9 cellular contexts compared by ENCODE assay signal in genomic region chr10:3666525-3667302, GRCh38.
DNase-seq lines count a peak whose midpoint lies in the region; ATAC-seq and TF ChIP-seq lines count a peak whose summit lies in the region.
"Had no signal": no experiment of that assay in that cellular context is flagged by ENCODE, and none has a peak within 500 bp of the region (broad histone marks: within the 10 kb centered on the region; RNA-seq: fewer than 3 reads in every experiment).

No MANE protein-coding gene starts in this region.

- POLR2A ChIA-PET in CD4-positive, alpha-beta T cell (lab: Charles Lee): interaction anchor here (0.7 to 2.0 kb wide), 5 partner anchors 10 to 144 kb away, joined by 3 to 13 read pairs (median 4); partner anchors contain the start of gene KLF6

- peak in 8 of 10 experiments; percentile 9 to 43 (median 20) for DNase-seq in CD4-positive, alpha-beta T cell
- peak in 2 of 3 donors; percentile 37 to 68 for DNase-seq in Peyer's patch
- DNase-seq in activated effector memory CD4-positive, alpha-beta T cell treated with Interleukin-2 at 50 U/mL for 16 hours: peak; percentile 25
- no peak for DNase-seq in mucosa of gallbladder (ENCODE audit: low spot score)
- no peak for DNase-seq in NCI-H524 treated with DMSO at 0.1 percent for 48 hours (lab: John Stamatoyannopoulos, UW)

- no peak overlapping the region for H3K4me3 ChIP-seq in Peyer's patch
- peak overlapping the region; percentile 65 to 82 for H3K4me3 ChIP-seq in neutrophil (ENCODE audit: low read depth in 1 of 2, low read length in 1 of 2)

- TF ChIP-seq CTCF in CD4-positive, alpha-beta T cell (IDR thresholded peaks at IDR 0.05): no peak
- no peak for TF ChIP-seq CTCF in Peyer's patch (IDR thresholded peaks at IDR 0.05)
- TF ChIP-seq CTCF in neutrophil (IDR thresholded peaks at IDR 0.05): no peak

- H3K27me3 Mint-ChIP-seq in CD4-positive, alpha-beta T cell: no peaks in the 10 kb centered on the region

- no peaks in the 10 kb centered on the region for H3K9me3 Mint-ChIP-seq in CD4-positive, alpha-beta T cell

- no peaks in the 10 kb centered on the region for H3K36me3 Mint-ChIP-seq in CD4-positive, alpha-beta T cell (ENCODE audit: low read depth)

- intact Hi-C loops in CD4-positive, alpha-beta T cell (cut with DNase I, micrococcal nuclease): loop anchor here (5.0 kb wide), 2 partner anchors 111 to 211 kb away; no protein-coding TSS in a partner anchor

- no peaks in the 10 kb centered on the region for H3K27me3 ChIP-seq in CD4-positive, alpha-beta T cell (ENCODE audit: control insufficient read depth, insufficient read depth, low read length)
- no peaks in the 10 kb centered on the region for H3K27me3 ChIP-seq in Peyer's patch
- H3K27me3 ChIP-seq in neutrophil: no peaks in the 10 kb centered on the region

- peaks cover 44% of the 10 kb centered on the region for H3K4me1 Mint-ChIP-seq in CD4-positive, alpha-beta T cell (ENCODE audit: low read depth)

- peak overlapping the region; percentile 93 for H3K27ac Mint-ChIP-seq in CD4-positive, alpha-beta T cell

- H3K36me3 ChIP-seq in Peyer's patch: no peaks in the 10 kb centered on the region
- no peaks in the 10 kb centered on the region for H3K36me3 ChIP-seq in neutrophil

- no peak for TF ChIP-seq POLR2A in Peyer's patch (IDR thresholded peaks at IDR 0.05)

- peak overlapping the region; percentile 83 for H3K4me3 Mint-ChIP-seq in CD4-positive, alpha-beta T cell

- H3K27ac ChIP-seq in CD4-positive, alpha-beta T cell (ENCODE audit: low read depth, low read length): no peak overlapping the region
- H3K27ac ChIP-seq in Peyer's patch: no peak overlapping the region
- H3K27ac ChIP-seq in neutrophil: peak overlapping the region; percentile 97

- H3K4me1 ChIP-seq in Peyer's patch: peaks cover 0 to 10% (median 2%) of the 10 kb centered on the region in 4 donors
- H3K4me1 ChIP-seq in neutrophil (ENCODE audit: control insufficient read depth in 1 of 2, insufficient read depth in 1 of 2, low read depth in 1 of 2, low read length in 1 of 2): peaks cover 74% of the 10 kb centered on the region in 2 experiments

- peak; percentile 32 for ATAC-seq in CD4-positive, alpha-beta T cell (ENCODE audit: poor library complexity)
- ATAC-seq in GM21423 (IDR thresholded peaks at IDR 0.05; ENCODE audit: unreplicated experiment): no peak
- ATAC-seq in GM21526 (IDR thresholded peaks at IDR 0.05; ENCODE audit: low FRiP score, unreplicated experiment): no peak
- ATAC-seq: sciatic nerve had no signal

- H3K9me3 ChIP-seq in CD4-positive, alpha-beta T cell (ENCODE audit: control insufficient read depth, low read length): no peaks in the 10 kb centered on the region
- H3K9me3 ChIP-seq in Peyer's patch (no peaks in the 10 kb centered on the region), neutrophil (no peaks in the 10 kb centered on the region)

- CTCF ChIA-PET in CD4-positive, alpha-beta T cell (lab: Charles Lee): no interaction called here

Comparison
In these comparisons a context has a peak if more than half of its experiments do, and no peak if none do; other contexts are left out.
1. DNase-seq: peak in CD4-positive, alpha-beta T cell (8 of 10), Peyer's patch (2 of 3) and activated effector memory CD4-positive, alpha-beta T cell treated with Interleukin-2 at 50 U/mL for 16 hours (single experiment); none in mucosa of gallbladder (single experiment) and NCI-H524 treated with DMSO at 0.1 percent for 48 hours (single experiment).
2. H3K4me3 ChIP-seq: peak in neutrophil (2 of 2); none in Peyer's patch (0 of 4).